1 cellular context compared by ENCODE assay signal in genomic region chr3:16336876-16337275, GRCh38.
TF ChIP-seq lines count a peak whose summit lies in the region.

No MANE protein-coding gene starts in this region.

TF ChIP-seq in IMR-90, 13 proteins besides CTCF, POLR2A, EP300 and RAD21 (continued from another document):
- TF ChIP-seq ELK1 (IDR thresholded peaks at IDR 0.05; ENCODE audit: borderline replicate concordance, low read depth, low read length) = no peak
- no peak for TF ChIP-seq NFE2L2 (IDR thresholded peaks at IDR 0.05; ENCODE audit: low read depth, low read length)
- no peak for TF ChIP-seq FOS (IDR thresholded peaks at IDR 0.05; ENCODE audit: low read depth, low read length)
- TF ChIP-seq CEBPB (IDR thresholded peaks at IDR 0.05; ENCODE audit: low read depth, low read length) = no peak
- TF ChIP-seq RCOR1 (IDR thresholded peaks at IDR 0.05; ENCODE audit: insufficient replicate concordance, low read length) = no peak
- no peak for TF ChIP-seq CHD1 (IDR thresholded peaks at IDR 0.05; ENCODE audit: low read depth, low read length)
